12 cellular contexts compared by ENCODE assay signal in the genomic region with DNA sequence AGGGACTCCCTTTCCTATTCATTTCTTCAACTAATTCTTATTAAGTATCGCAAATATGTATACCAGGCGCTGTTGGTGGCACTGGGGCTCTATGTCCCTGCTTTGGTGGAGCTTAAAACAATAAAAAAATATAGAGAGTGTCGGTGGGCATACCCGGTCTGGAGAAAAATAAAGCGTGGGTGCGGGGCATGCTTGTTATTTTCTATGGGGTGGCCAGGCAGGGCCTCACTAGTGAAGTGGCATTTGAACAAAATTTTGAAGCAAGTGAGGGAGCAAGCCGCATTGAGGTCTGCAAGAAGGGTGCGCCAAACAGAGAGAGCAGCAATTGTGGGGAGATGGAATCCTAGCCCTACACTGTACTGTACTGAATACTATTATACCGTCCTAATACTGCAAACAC. TPM values are rescaled to one million over a fixed set of nuclear protein-coding genes. Genes with fewer than 3 reads are reported as not detected.
DNase-seq lines count a peak whose midpoint lies in the region; ATAC-seq and TF ChIP-seq lines count a peak whose summit lies in the region.
"Had no signal": no experiment of that assay in that cellular context is flagged by ENCODE, and none has a peak within 500 bp of the region (broad histone marks: within the 10 kb centered on the region; RNA-seq: fewer than 3 reads in every experiment).

No MANE protein-coding gene starts in this region.

- no peaks in the 10 kb centered on the region for H3K27me3 ChIP-seq in Caco-2 (replicated peaks; ENCODE audit: control insufficient read depth, insufficient read depth, low read length)
- no peaks in the 10 kb centered on the region for H3K27me3 ChIP-seq in endodermal cell (ENCODE audit: control insufficient read depth, insufficient read depth, low read length, poor library complexity, severe bottlenecking)
- H3K27me3 ChIP-seq in parathyroid adenoma (ENCODE audit: control insufficient read depth, insufficient read depth, low read length), result no peaks in the 10 kb centered on the region
- H3K27me3 ChIP-seq: body of pancreas, SJSA1 had no signal

- intact Hi-C loops in Caco-2 (cut with micrococcal nuclease; ENCODE audit: unreplicated experiment) (no loop called here), OCI-LY7 (cut with micrococcal nuclease; ENCODE audit: unreplicated experiment) (loop anchor here (2.0 kb wide), 1 partner anchor 33 kb away; no protein-coding TSS in a partner anchor)

- peaks cover 6% of the 10 kb centered on the region for H3K4me1 ChIP-seq in Caco-2
- peaks cover 27% of the 10 kb centered on the region for H3K4me1 ChIP-seq in OCI-LY7 (ENCODE audit: insufficient read depth, low read length, poor library complexity, severe bottlenecking)
- H3K4me1 ChIP-seq in endodermal cell (ENCODE audit: control insufficient read depth, insufficient read depth, low read length), result no peaks in the 10 kb centered on the region
- no peaks in the 10 kb centered on the region for H3K4me1 ChIP-seq in parathyroid adenoma

- no peak for ATAC-seq in HG03139 (IDR thresholded peaks at IDR 0.05; ENCODE audit: unreplicated experiment)
- no peak for ATAC-seq in GM21529 (IDR thresholded peaks at IDR 0.05; ENCODE audit: unreplicated experiment)

- peak overlapping the region; percentile 67 for H2AFZ ChIP-seq in OCI-LY7 (ENCODE audit: low read length)
- H2AFZ ChIP-seq in parathyroid adenoma, result peak overlapping the region; percentile 58

- BruUV-seq in Caco-2 (replicated peaks; lab: Mats Ljungman, UMichigan) (no TSS peak), OCI-LY7 (replicated peaks; lab: Mats Ljungman, UMichigan) (no TSS peak)

- H3K4me1 Mint-ChIP-seq in Caco-2 (ENCODE audit: low read depth, unreplicated experiment) (peaks cover 13% of the 10 kb centered on the region), endodermal cell (peaks cover 4% of the 10 kb centered on the region)

- WGBS in endodermal cell (ENCODE audit: insufficient coverage in 1 of 2, insufficient read length in 1 of 2), 2 experiments, result 93% methylated on average over 5 to 9 of the region's 9 CpGs

- POLR2A ChIA-PET in Caco-2 (lab: Charles Lee) (interaction anchor here (0.5 to 0.6 kb wide), 2 partner anchors 10 to 34 kb away, joined by 4 to 5 read pairs; no protein-coding TSS in a partner anchor), OCI-LY7 (lab: Charles Lee) (interaction anchor here (0.8 to 2.6 kb wide), 2 partner anchors 10 to 34 kb away, joined by 3 to 16 read pairs; partner anchors contain the start of gene EOLA1)

- H4K20me1 ChIP-seq in OCI-LY7 (ENCODE audit: insufficient read depth, low read length), result no peaks in the 10 kb centered on the region

- H3K27ac Mint-ChIP-seq in Caco-2 (ENCODE audit: unreplicated experiment) (peak overlapping the region; percentile 21), endodermal cell (no peak overlapping the region)

- H3K36me3 ChIP-seq in Caco-2 (ENCODE audit: control insufficient read depth, insufficient read depth, low read length) (no peaks in the 10 kb centered on the region), OCI-LY7 (ENCODE audit: insufficient read depth, low read length) (peaks cover 22% of the 10 kb centered on the region), endodermal cell (ENCODE audit: control insufficient read depth, insufficient read depth, low read length) (peaks cover 10% of the 10 kb centered on the region), parathyroid adenoma (ENCODE audit: control insufficient read depth, insufficient read depth, low read length) (no peaks in the 10 kb centered on the region)

- H3K9ac ChIP-seq in endodermal cell (ENCODE audit: extremely low read depth, low read length, poor library complexity, severe bottlenecking) (no peak overlapping the region), parathyroid adenoma (no peak overlapping the region)

- H3K36me3 Mint-ChIP-seq in Caco-2 (ENCODE audit: insufficient read depth, unreplicated experiment) (peaks cover 16% of the 10 kb centered on the region), endodermal cell (ENCODE audit: low read depth) (peaks cover 13% of the 10 kb centered on the region)

- DNase-seq in Caco-2 (no peak), OCI-LY7 (ENCODE audit: low spot score) (no peak), endodermal cell (no peak), cortex of kidney (lab: John Stamatoyannopoulos, UW) (no peak), epidermal melanocyte (ENCODE audit: insufficient read length, low spot score) (no peak)

- TF ChIP-seq CTCF in Caco-2 (IDR thresholded peaks at IDR 0.05; ENCODE audit: insufficient read depth in 1 of 2, low read depth in 1 of 2, low read length in 1 of 2, severe bottlenecking in 1 of 2, unreplicated experiment in 1 of 2) (no peak), OCI-LY7 (conservative IDR thresholded peaks at IDR 0.05; ENCODE audit: low read length) (no peak), endodermal cell (conservative IDR thresholded peaks at IDR 0.05) (no peak), parathyroid adenoma (IDR thresholded peaks at IDR 0.05) (no peak)

- H3K79me2 ChIP-seq in OCI-LY7 (ENCODE audit: insufficient read depth, low read depth, low read length), result no peaks in the 10 kb centered on the region; the same call in 1 of the 2 replicates
- H3K79me2 ChIP-seq in parathyroid adenoma, result peaks cover 5% of the 10 kb centered on the region

- CTCF ChIA-PET in Caco-2 (lab: Charles Lee) (interaction anchor here (1.3 kb wide), 1 partner anchor 34 kb away, joined by 7 read pairs; the partner anchor contains the start of gene EOLA1), OCI-LY7 (lab: Charles Lee; ENCODE audit: unreplicated experiment) (no interaction called here)

- H3K27me3 Mint-ChIP-seq in Caco-2 (ENCODE audit: insufficient read depth, unreplicated experiment) (no peaks in the 10 kb centered on the region), endodermal cell (ENCODE audit: insufficient read depth) (peaks cover 2% of the 10 kb centered on the region)

- H3K4me3 Mint-ChIP-seq in Caco-2 (ENCODE audit: unreplicated experiment) (peak overlapping the region; percentile 88), endodermal cell (peak overlapping the region; percentile 65)

- H3K4me2 ChIP-seq in OCI-LY7 (ENCODE audit: low read length), result peak overlapping the region; percentile 71
- no peak overlapping the region for H3K4me2 ChIP-seq in parathyroid adenoma (ENCODE audit: low read length)

- peak overlapping the region; percentile 76 for H3K27ac ChIP-seq in OCI-LY7 (ENCODE audit: low read depth, low read length, poor library complexity, severe bottlenecking)
- no peak overlapping the region for H3K27ac ChIP-seq in endodermal cell (ENCODE audit: low read depth, low read length)
- peak overlapping the region; percentile 96 for H3K27ac ChIP-seq in parathyroid adenoma

- no peaks in the 10 kb centered on the region for H3K9me2 ChIP-seq in OCI-LY7 (ENCODE audit: insufficient read depth, low read length)

- H3K9me3 ChIP-seq in Caco-2 (no peaks in the 10 kb centered on the region), OCI-LY7 (ENCODE audit: low read length) (no peaks in the 10 kb centered on the region), endodermal cell (ENCODE audit: control insufficient read depth, low read length) (no peaks in the 10 kb centered on the region), parathyroid adenoma (ENCODE audit: control insufficient read depth, low read length) (no peaks in the 10 kb centered on the region)
- H3K9me3 ChIP-seq: body of pancreas, SJSA1 had no signal

- H3K4me3 ChIP-seq in Caco-2 (ENCODE audit: low read depth, low read length) (peak overlapping the region; percentile 39; the same call in 1 of the 2 replicates), OCI-LY7 (ENCODE audit: low read depth, low read length, poor library complexity, severe bottlenecking) (peak overlapping the region; percentile 89), endodermal cell (ENCODE audit: low read length) (no peak overlapping the region), parathyroid adenoma (ENCODE audit: low read depth, low read length) (peak overlapping the region; percentile 82)

- no peaks in the 10 kb centered on the region for H3K9me3 Mint-ChIP-seq in Caco-2 (ENCODE audit: unreplicated experiment)
- peaks cover 48% of the 10 kb centered on the region for H3K9me3 Mint-ChIP-seq in endodermal cell

RNA-seq across cellular contexts. Expression of gene IDS, which starts 0.6 kb away (rescaled TPM):
- total RNA-seq in Caco-2 (2022) (35.1 and 37.8 TPM in 2 replicates), OCI-LY7 (2022) (65.8 and 71.7 TPM in 2 replicates), endodermal cell (10 to 100 TPM; 28.2 to 43.9 TPM)
- total RNA-seq in OCI-LY7 (2014; rRNA removed; shearing (Covaris generic)), result 25.6 and 44.0 TPM in 2 replicates
- polyA plus RNA-seq in endodermal cell (2013, experiment 1 of 2), result 53.7 TPM
- polyA plus RNA-seq in endodermal cell (2013, experiment 2 of 2), result 60.1 TPM

RNA-seq across cellular contexts. Expression of gene EOLA1, which starts 35.1 kb away (rescaled TPM):
- 7.1 and 10.2 TPM in 2 replicates for total RNA-seq in Caco-2 (2022)
- total RNA-seq in OCI-LY7 (2014; rRNA removed; shearing (Covaris generic)), result 13.0 and 19.2 TPM in 2 replicates
- 21.2 and 22.9 TPM in 2 replicates for total RNA-seq in OCI-LY7 (2022)
- 10 to 100 TPM; 11.9 to 18.0 TPM for total RNA-seq in endodermal cell
- polyA plus RNA-seq in endodermal cell (2013, experiment 1 of 2), result 12.6 TPM
- polyA plus RNA-seq in endodermal cell (2013, experiment 2 of 2), result 13.2 TPM

RNA-seq across cellular contexts. Expression of gene HSFX3, which starts 44.1 kb away (rescaled TPM):
- total RNA-seq in Caco-2 (2022), result not detected in 2 replicates
- not detected in 2 replicates for total RNA-seq in OCI-LY7 (2014; rRNA removed; shearing (Covaris generic))
- not detected in 2 replicates for total RNA-seq in OCI-LY7 (2022)
- total RNA-seq in endodermal cell, result not detected
- polyA plus RNA-seq in endodermal cell (2013, experiment 1 of 2), result not detected
- not detected for polyA plus RNA-seq in endodermal cell (2013, experiment 2 of 2)
- total RNA-seq: body of pancreas, IMR-90, kidney epithelial cell, SJSA1 had no signal
- polyA plus RNA-seq: IMR-90 had no signal
